In the genomic region with DNA sequence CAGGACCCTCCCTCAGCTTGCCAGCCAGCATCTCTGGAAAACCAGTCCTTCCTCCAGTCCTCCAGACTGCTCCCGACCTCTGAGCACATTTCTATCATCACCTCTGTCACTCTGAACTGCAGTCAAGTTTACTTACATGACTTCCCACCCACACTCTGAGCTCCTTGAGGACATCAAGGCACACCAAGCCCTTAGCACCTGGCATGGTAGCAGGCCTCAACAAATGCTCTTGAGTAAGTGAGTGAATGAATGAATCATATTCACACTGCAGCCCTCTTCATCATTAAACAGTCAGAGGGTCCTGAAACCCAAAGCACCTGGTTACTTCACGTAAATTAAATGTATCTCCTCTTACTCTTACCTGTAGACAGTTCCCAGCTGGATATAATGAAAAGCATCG, we compare ENCODE assay signal across 18 cellular contexts. TPM values are rescaled to one million over a fixed set of nuclear protein-coding genes. Genes with fewer than 3 reads are reported as not detected.
DNase-seq lines count a peak whose midpoint lies in the region; ATAC-seq and TF ChIP-seq lines count a peak whose summit lies in the region.
"Had no signal": no experiment of that assay in that cellular context is flagged by ENCODE, and none has a peak within 500 bp of the region (broad histone marks: within the 10 kb centered on the region; RNA-seq: fewer than 3 reads in every experiment).

No MANE protein-coding gene starts in this region.

- H3K4me3 Mint-ChIP-seq in Calu3 (ENCODE audit: low read depth, unreplicated experiment) (no peak overlapping the region), WTC11 (no peak overlapping the region)
- no peak overlapping the region for H3K4me3 Mint-ChIP-seq in activated naive CD4-positive, alpha-beta T cell treated with anti-CD3 and anti-CD28 coated beads, Interleukin-2, amount 10 ng/mL, durations not matched to agents 7 days and 5 days
- H3K4me3 Mint-ChIP-seq: activated naive CD8-positive, alpha-beta T cell treated with anti-CD3 and anti-CD28 coated beads for 36 hours had no signal

- TF ChIP-seq CTCF in Calu3 (IDR thresholded peaks at IDR 0.05; ENCODE audit: unreplicated experiment) (no peak), WTC11 (IDR thresholded peaks at IDR 0.05) (no peak)

- H3K27ac ChIP-seq in epithelial cell of prostate = peak overlapping the region; percentile 85
- H3K27ac ChIP-seq: left ventricle myocardium inferior, testis had no signal

- DNase-seq in Calu3 (no peak), WTC11 (ENCODE audit: low spot score) (no peak), epithelial cell of prostate (ENCODE audit: low read depth, low spot score) (no peak), NCI-H1048 (lab: John Stamatoyannopoulos, UW) (no peak)
- DNase-seq in activated naive CD4-positive, alpha-beta T cell treated with anti-CD3 and anti-CD28 coated beads, Interleukin-2, amount 10 ng/mL, durations not matched to agents 7 days and 5 days = no peak
- DNase-seq: activated CD8-positive, alpha-beta memory T cell treated with anti-CD3 and anti-CD28 coated beads for 24 hours; activated naive CD8-positive, alpha-beta T cell treated with anti-CD3 and anti-CD28 coated beads for 36 hours; DND-41; esophagus squamous epithelium; Karpas-422; left ventricle myocardium inferior; mucosa of descending colon; stimulated activated CD4-positive, alpha-beta T cell treated with anti-CD3 and anti-CD28 coated beads, Interleukin-15, amount 100 ng/mL, for 24 hours; testis had no signal

- peak overlapping the region; percentile 17 for H3K4me3 ChIP-seq in skeletal muscle satellite cell (ENCODE audit: low read length)
- H3K4me3 ChIP-seq: esophagus squamous epithelium, left ventricle myocardium inferior, mucosa of descending colon, right atrium auricular region, testis had no signal

- H3K9ac ChIP-seq in skeletal muscle satellite cell (ENCODE audit: low read depth, low read length) = no peak overlapping the region

- H3K27me3 Mint-ChIP-seq in Calu3 (ENCODE audit: unreplicated experiment) (no peaks in the 10 kb centered on the region), WTC11 (ENCODE audit: low read depth) (no peaks in the 10 kb centered on the region; the same call in 1 of the 2 replicates)
- H3K27me3 Mint-ChIP-seq in activated naive CD4-positive, alpha-beta T cell treated with anti-CD3 and anti-CD28 coated beads, Interleukin-2, amount 10 ng/mL, durations not matched to agents 7 days and 5 days = no peaks in the 10 kb centered on the region
- H3K27me3 Mint-ChIP-seq: activated naive CD8-positive, alpha-beta T cell treated with anti-CD3 and anti-CD28 coated beads for 36 hours had no signal

- intact Hi-C loops in Calu3 (cut with micrococcal nuclease; ENCODE audit: unreplicated experiment) = no loop called here

- BruUV-seq in Calu3 (replicated peaks; lab: Mats Ljungman, UMichigan) = no TSS peak

- no peak for ATAC-seq in WTC11
- ATAC-seq in HG03108 (IDR thresholded peaks at IDR 0.05; ENCODE audit: unreplicated experiment) = no peak
- ATAC-seq in HG03175 (IDR thresholded peaks at IDR 0.05; ENCODE audit: unreplicated experiment) = no peak
- ATAC-seq: mucosa of descending colon had no signal

- CTCF ChIA-PET in Calu3 (lab: Charles Lee) (no interaction called here), WTC11 (lab: Charles Lee) (no interaction called here)
- CTCF ChIA-PET in activated naive CD4-positive, alpha-beta T cell treated with anti-CD3 and anti-CD28 coated beads, Interleukin-2, amount 10 ng/mL, durations not matched to agents 7 days and 5 days (lab: Charles Lee) = interaction anchor here (1.4 kb wide), 1 partner anchor 8 kb away, joined by 3 read pairs; no protein-coding TSS in a partner anchor

- H3K9me3 ChIP-seq in skeletal muscle satellite cell (replicated peaks; ENCODE audit: low read length) = no peaks in the 10 kb centered on the region
- H3K9me3 ChIP-seq: esophagus squamous epithelium, left ventricle myocardium inferior, mucosa of descending colon, right atrium auricular region, testis had no signal

- peaks cover 3% of the 10 kb centered on the region for H3K9me3 Mint-ChIP-seq in Calu3 (ENCODE audit: low read depth, unreplicated experiment)
- no peaks in the 10 kb centered on the region for H3K9me3 Mint-ChIP-seq in WTC11
- H3K9me3 Mint-ChIP-seq in activated naive CD4-positive, alpha-beta T cell treated with anti-CD3 and anti-CD28 coated beads, Interleukin-2, amount 10 ng/mL, durations not matched to agents 7 days and 5 days = no peaks in the 10 kb centered on the region
- H3K9me3 Mint-ChIP-seq: activated naive CD8-positive, alpha-beta T cell treated with anti-CD3 and anti-CD28 coated beads for 36 hours had no signal

- peaks cover 45% of the 10 kb centered on the region for H3K36me3 ChIP-seq in skeletal muscle satellite cell (ENCODE audit: insufficient read depth, low read length)
- H3K36me3 ChIP-seq: left ventricle myocardium inferior, right atrium auricular region had no signal

- no peaks in the 10 kb centered on the region for H3K27me3 ChIP-seq in skeletal muscle satellite cell (ENCODE audit: control insufficient read depth, insufficient read depth, low read length)
- H3K27me3 ChIP-seq: esophagus squamous epithelium, right atrium auricular region, testis had no signal

- H3K4me1 Mint-ChIP-seq in Calu3 (ENCODE audit: low read depth, unreplicated experiment) = peaks cover 65% of the 10 kb centered on the region
- H3K4me1 Mint-ChIP-seq in WTC11 = peaks cover 10% of the 10 kb centered on the region
- no peaks in the 10 kb centered on the region for H3K4me1 Mint-ChIP-seq in activated naive CD4-positive, alpha-beta T cell treated with anti-CD3 and anti-CD28 coated beads, Interleukin-2, amount 10 ng/mL, durations not matched to agents 7 days and 5 days
- H3K4me1 Mint-ChIP-seq: activated naive CD8-positive, alpha-beta T cell treated with anti-CD3 and anti-CD28 coated beads for 36 hours had no signal

- peak overlapping the region; percentile 63 for H3K27ac Mint-ChIP-seq in Calu3 (ENCODE audit: unreplicated experiment)
- H3K27ac Mint-ChIP-seq in WTC11 = peak overlapping the region; percentile 60; the same call in 1 of the 2 replicates
- H3K27ac Mint-ChIP-seq in activated naive CD4-positive, alpha-beta T cell treated with anti-CD3 and anti-CD28 coated beads, Interleukin-2, amount 10 ng/mL, durations not matched to agents 7 days and 5 days = no peak overlapping the region
- H3K27ac Mint-ChIP-seq: activated naive CD8-positive, alpha-beta T cell treated with anti-CD3 and anti-CD28 coated beads for 36 hours had no signal

- POLR2A ChIA-PET in WTC11 (lab: Charles Lee) = no interaction called here

- peaks cover 34% of the 10 kb centered on the region for H3K36me3 Mint-ChIP-seq in Calu3 (ENCODE audit: insufficient read depth, unreplicated experiment)
- peaks cover 7% of the 10 kb centered on the region for H3K36me3 Mint-ChIP-seq in WTC11
- peaks cover 2% of the 10 kb centered on the region for H3K36me3 Mint-ChIP-seq in activated naive CD4-positive, alpha-beta T cell treated with anti-CD3 and anti-CD28 coated beads, Interleukin-2, amount 10 ng/mL, durations not matched to agents 7 days and 5 days

- peaks cover 54% of the 10 kb centered on the region for H3K4me1 ChIP-seq in skeletal muscle satellite cell (ENCODE audit: control insufficient read depth, insufficient read depth, low read length)

- peak overlapping the region; percentile 83 for H3K4me2 ChIP-seq in skeletal muscle satellite cell (ENCODE audit: low read length)

TF ChIP-seq in WTC11, 78 proteins besides CTCF, POLR2A, EP300 and RAD21 (continues in another document):
- TF ChIP-seq SOX15 (CRISPR knock-in tag; IDR thresholded peaks at IDR 0.05) = no peak
- TF ChIP-seq, protein P1, sequence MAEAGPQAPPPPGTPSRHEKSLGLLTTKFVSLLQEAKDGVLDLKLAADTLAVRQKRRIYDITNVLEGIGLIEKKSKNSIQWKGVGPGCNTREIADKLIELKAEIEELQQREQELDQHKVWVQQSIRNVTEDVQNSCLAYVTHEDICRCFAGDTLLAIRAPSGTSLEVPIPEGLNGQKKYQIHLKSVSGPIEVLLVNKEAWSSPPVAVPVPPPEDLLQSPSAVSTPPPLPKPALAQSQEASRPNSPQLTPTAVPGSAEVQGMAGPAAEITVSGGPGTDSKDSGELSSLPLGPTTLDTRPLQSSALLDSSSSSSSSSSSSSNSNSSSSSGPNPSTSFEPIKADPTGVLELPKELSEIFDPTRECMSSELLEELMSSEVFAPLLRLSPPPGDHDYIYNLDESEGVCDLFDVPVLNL (CRISPR knock-in tag; IDR thresholded peaks at IDR 0.05; ENCODE audit: borderline replicate concordance, low read depth) = no peak
- TF ChIP-seq, protein P2, sequence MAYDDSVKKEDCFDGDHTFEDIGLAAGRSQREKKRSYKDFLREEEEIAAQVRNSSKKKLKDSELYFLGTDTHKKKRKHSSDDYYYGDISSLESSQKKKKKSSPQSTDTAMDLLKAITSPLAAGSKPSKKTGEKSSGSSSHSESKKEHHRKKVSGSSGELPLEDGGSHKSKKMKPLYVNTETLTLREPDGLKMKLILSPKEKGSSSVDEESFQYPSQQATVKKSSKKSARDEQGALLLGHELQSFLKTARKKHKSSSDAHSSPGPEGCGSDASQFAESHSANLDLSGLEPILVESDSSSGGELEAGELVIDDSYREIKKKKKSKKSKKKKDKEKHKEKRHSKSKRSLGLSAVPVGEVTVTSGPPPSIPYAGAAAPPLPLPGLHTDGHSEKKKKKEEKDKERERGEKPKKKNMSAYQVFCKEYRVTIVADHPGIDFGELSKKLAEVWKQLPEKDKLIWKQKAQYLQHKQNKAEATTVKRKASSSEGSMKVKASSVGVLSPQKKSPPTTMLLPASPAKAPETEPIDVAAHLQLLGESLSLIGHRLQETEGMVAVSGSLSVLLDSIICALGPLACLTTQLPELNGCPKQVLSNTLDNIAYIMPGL (CRISPR knock-in tag; IDR thresholded peaks at IDR 0.05) = no peak
- TF ChIP-seq NR1H2 (CRISPR knock-in tag; IDR thresholded peaks at IDR 0.05) = no peak
- no peak for TF ChIP-seq ATF2 (CRISPR knock-in tag; IDR thresholded peaks at IDR 0.05; ENCODE audit: borderline replicate concordance, low read depth)

RNA-seq across cellular contexts. Expression of gene NT5DC3, which starts 35.1 kb away (rescaled TPM):
- total RNA-seq in Calu3 (2022) = 18.1 and 24.0 TPM in 2 replicates
- total RNA-seq in WTC11 (2021) = 12.2 to 12.8 TPM (median 12.5 TPM) in 3 replicates
- total RNA-seq in skeletal muscle satellite cell (2012; rRNA removed) = 8.4 and 12.2 TPM in 2 replicates
